ENCODE assay signal across 8 cellular contexts in the genomic region with DNA sequence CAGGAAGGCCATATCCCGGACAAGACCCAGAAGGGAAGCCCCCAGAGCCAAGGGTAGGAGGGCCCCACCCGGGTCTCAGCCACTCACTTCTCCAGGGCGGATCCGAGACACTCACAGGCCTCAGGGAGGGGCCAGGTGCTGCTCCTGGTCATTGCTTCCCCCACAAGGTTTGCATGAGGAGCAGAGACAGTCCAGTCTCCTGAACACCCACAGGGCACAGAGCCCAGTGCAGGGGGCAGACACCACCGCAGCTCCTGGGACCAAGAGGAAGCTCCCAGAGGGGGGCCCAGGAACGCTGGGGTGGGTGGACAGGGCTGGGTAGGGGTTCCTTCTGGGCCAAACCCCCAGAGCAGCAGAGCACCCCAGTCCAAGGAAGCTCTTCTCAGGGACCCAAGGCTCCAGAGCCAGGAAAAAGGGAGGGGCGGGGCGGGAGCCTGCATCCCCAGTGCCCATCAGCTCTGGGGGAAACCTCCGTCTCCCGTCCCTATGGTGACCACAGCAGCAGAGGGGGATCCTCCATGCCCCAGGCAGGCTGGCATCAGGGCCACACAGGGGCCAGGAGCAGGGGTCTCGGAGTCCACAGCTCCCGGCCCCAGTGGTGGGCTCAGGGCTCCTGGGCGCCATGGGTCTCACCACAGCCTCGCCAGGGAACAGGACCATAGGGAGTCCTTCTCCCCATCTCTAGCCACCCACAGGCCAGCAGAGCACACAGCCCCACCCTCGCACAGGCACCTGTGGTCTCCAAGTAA. TPM values are rescaled to one million over a fixed set of nuclear protein-coding genes. Genes with fewer than 3 reads are reported as not detected.
DNase-seq lines count a peak whose midpoint lies in the region; ATAC-seq and TF ChIP-seq lines count a peak whose summit lies in the region.

No MANE protein-coding gene starts in this region.

- H3K36me3 Mint-ChIP-seq in activated T-cell treated with anti-CD3 and anti-CD28 coated beads, Interleukin-2, amount 50 U/mL, for 72 hours (ENCODE audit: insufficient read depth in 2 of 2), result peaks cover 0 to 7% of the 10 kb centered on the region in 2 donors

- intact Hi-C loops in ascending aorta (cut with DNase I), result loop anchor here (1.0 kb wide), 3 partner anchors 11 to 156 kb away; a partner anchor contains a TSS

- no peaks in the 10 kb centered on the region for H3K27me3 Mint-ChIP-seq in activated T-cell treated with anti-CD3 and anti-CD28 coated beads, Interleukin-2, amount 50 U/mL, for 72 hours (ENCODE audit: low read depth)

- peak overlapping the region; percentile 78 to 94 for H3K4me3 Mint-ChIP-seq in activated T-cell treated with anti-CD3 and anti-CD28 coated beads, Interleukin-2, amount 50 U/mL, for 72 hours

- peaks cover 17% of the 10 kb centered on the region for H3K4me1 Mint-ChIP-seq in activated T-cell treated with anti-CD3 and anti-CD28 coated beads, Interleukin-2, amount 50 U/mL, for 72 hours (ENCODE audit: low read depth)

- no peak overlapping the region for H2AFZ ChIP-seq in mesenchymal stem cell (ENCODE audit: low read depth, low read length)

- H3K18ac ChIP-seq in mesenchymal stem cell (ENCODE audit: low read depth in 1 of 2, low read length in 2 of 2), result no peak overlapping the region

- DNase-seq in activated T-cell treated with anti-CD3 and anti-CD28 coated beads, Interleukin-2, amount 50 U/mL, for 72 hours, result no peak
- DNase-seq in activated T-cell treated with anti-CD3 and anti-CD28 coated beads, Interleukin-2, amount 50 U/mL, for 1 hour, result no peak
- DNase-seq in ascending aorta (ENCODE audit: low spot score in 2 of 2), result no peak
- DNase-seq in mesenchymal stem cell, result no peak
- no peak for DNase-seq in DMS153 treated with DMSO at 0.1 percent for 48 hours (lab: John Stamatoyannopoulos, UW; ENCODE audit: unreplicated experiment)

- H3K36me3 ChIP-seq in ascending aorta (peaks cover 63 to 66% of the 10 kb centered on the region in 2 donors), mesenchymal stem cell (ENCODE audit: control insufficient read depth in 1 of 2, insufficient read depth in 2 of 2, low read depth in 1 of 2, low read length in 2 of 2) (peaks cover 72 to 87% of the 10 kb centered on the region in 2 experiments), urinary bladder (ENCODE audit: insufficient read depth) (peaks cover 4% of the 10 kb centered on the region)

- peak overlapping the region; percentile 80 for H3K9ac ChIP-seq in mesenchymal stem cell (ENCODE audit: low read length)

- H3K27ac ChIP-seq in ascending aorta, result peak overlapping the region; percentile 36 to 59
- peak overlapping the region; percentile 16 for H3K27ac ChIP-seq in mesenchymal stem cell (ENCODE audit: low read length, poor library complexity, severe bottlenecking)
- H3K27ac ChIP-seq in urinary bladder (ENCODE audit: low read depth), result peak overlapping the region; percentile 69

- ATAC-seq in activated T-cell treated with anti-CD3 and anti-CD28 coated beads, Interleukin-2, amount 50 U/mL, for 72 hours (replicated peaks in 1 of 2), result peak in 1 of 2 donors; percentile 8
- ATAC-seq in GM18867 (IDR thresholded peaks at IDR 0.05; ENCODE audit: unreplicated experiment) (no peak), HG03159 (IDR thresholded peaks at IDR 0.05; ENCODE audit: unreplicated experiment) (no peak)

- WGBS in mesenchymal stem cell, result 81% methylated on average over 14 of the region's 15 CpGs
- WGBS in urinary bladder, result 68% methylated on average over 15 of the region's 15 CpGs

- H3K4ac ChIP-seq in mesenchymal stem cell (ENCODE audit: low read depth in 1 of 2, low read length in 2 of 2), result peak overlapping the region; percentile 45 to 76

- peak overlapping the region; percentile 93 for H3K27ac Mint-ChIP-seq in activated T-cell treated with anti-CD3 and anti-CD28 coated beads, Interleukin-2, amount 50 U/mL, for 72 hours

- H3K9me3 Mint-ChIP-seq in activated T-cell treated with anti-CD3 and anti-CD28 coated beads, Interleukin-2, amount 50 U/mL, for 72 hours, result no peaks in the 10 kb centered on the region

- H2BK5ac ChIP-seq in mesenchymal stem cell (ENCODE audit: low read depth, low read length, poor library complexity, severe bottlenecking), result no peak overlapping the region

- peaks cover 20% of the 10 kb centered on the region for H3K79me1 ChIP-seq in mesenchymal stem cell (replicated peaks; ENCODE audit: low read length, poor library complexity, severe bottlenecking)

- H3K9me3 ChIP-seq in ascending aorta (no peaks in the 10 kb centered on the region), mesenchymal stem cell (ENCODE audit: control insufficient read depth, low read length) (no peaks in the 10 kb centered on the region)

- peak overlapping the region; percentile 55 for H4K91ac ChIP-seq in mesenchymal stem cell (ENCODE audit: low read length)

- H2AK5ac ChIP-seq in mesenchymal stem cell (ENCODE audit: low read length, severe bottlenecking), result peak overlapping the region; percentile 59

- peak overlapping the region in 1 of 2 donors; percentile 70 for H3K4me3 ChIP-seq in ascending aorta
- H3K4me3 ChIP-seq in mesenchymal stem cell (ENCODE audit: insufficient read depth in 1 of 2, low read depth in 1 of 2, low read length in 2 of 2), result peak overlapping the region in 1 of 2 experiments; percentile 58
- no peak overlapping the region for H3K4me3 ChIP-seq in urinary bladder (ENCODE audit: low read depth, low read length)

- no peak overlapping the region for H3K4me2 ChIP-seq in mesenchymal stem cell (ENCODE audit: low read length, poor library complexity, severe bottlenecking)

- no peak overlapping the region for H2BK15ac ChIP-seq in mesenchymal stem cell (ENCODE audit: low read depth, poor library complexity, severe bottlenecking)

- no peak for TF ChIP-seq CTCF in ascending aorta (IDR thresholded peaks at IDR 0.05)

- H3K4me1 ChIP-seq in ascending aorta (peaks cover 8 to 12% of the 10 kb centered on the region in 2 donors), mesenchymal stem cell (ENCODE audit: control insufficient read depth, insufficient read depth, low read depth, low read length) (peaks cover 19% of the 10 kb centered on the region), urinary bladder (ENCODE audit: insufficient read depth) (no peaks in the 10 kb centered on the region)

- H4K8ac ChIP-seq in mesenchymal stem cell (ENCODE audit: low read length), result peak overlapping the region; percentile 59

- no peak overlapping the region for H2BK120ac ChIP-seq in mesenchymal stem cell (ENCODE audit: low read depth, low read length)

- no peak overlapping the region for H2BK12ac ChIP-seq in mesenchymal stem cell (ENCODE audit: low read length in 2 of 2)

- no peak overlapping the region for H3K14ac ChIP-seq in mesenchymal stem cell (ENCODE audit: low read length in 2 of 2)

- H3K27me3 ChIP-seq in ascending aorta (no peaks in the 10 kb centered on the region), mesenchymal stem cell (ENCODE audit: control insufficient read depth in 1 of 2, insufficient read depth in 1 of 2, low read length in 2 of 2) (no peaks in the 10 kb centered on the region)

- no peak overlapping the region for H3K23ac ChIP-seq in mesenchymal stem cell (ENCODE audit: low read length in 2 of 2)

RNA-seq across cellular contexts. Expression of a gene that starts 0.8 kb away (rescaled TPM):
- 10 to 100 TPM; 54.5 to 73.2 TPM for total RNA-seq in activated T-cell treated with anti-CD3 and anti-CD28 coated beads, Interleukin-2, amount 50 U/mL, for 72 hours
- total RNA-seq in ascending aorta, result 47.8 TPM
- polyA plus RNA-seq in mesenchymal stem cell (2013, experiment 1 of 2), result 82.6 TPM
- polyA plus RNA-seq in mesenchymal stem cell (2013, experiment 2 of 2), result 81.5 TPM
- 20.3 TPM for total RNA-seq in urinary bladder
- polyA plus RNA-seq in urinary bladder, result 81.1 TPM

RNA-seq across cellular contexts. Expression of a gene that starts 10.6 kb away (rescaled TPM):
- total RNA-seq in activated T-cell treated with anti-CD3 and anti-CD28 coated beads, Interleukin-2, amount 50 U/mL, for 72 hours, result 10 to 100 TPM; 29.7 to 39.7 TPM
- total RNA-seq in ascending aorta (47.6 TPM), urinary bladder (15.9 TPM)
- polyA plus RNA-seq in mesenchymal stem cell (2013, experiment 1 of 2), result 84.3 TPM
- 88.5 TPM for polyA plus RNA-seq in mesenchymal stem cell (2013, experiment 2 of 2)
- polyA plus RNA-seq in urinary bladder, result 53.8 TPM

RNA-seq across cellular contexts. Expression of a gene that starts 18.6 kb away (rescaled TPM):
- total RNA-seq in activated T-cell treated with anti-CD3 and anti-CD28 coated beads, Interleukin-2, amount 50 U/mL, for 72 hours, result 10 to 100 TPM; 28.8 to 29.4 TPM
- total RNA-seq in ascending aorta, result 27.6 TPM
- polyA plus RNA-seq in mesenchymal stem cell (2013, experiment 1 of 2), result 8.3 TPM
- polyA plus RNA-seq in mesenchymal stem cell (2013, experiment 2 of 2), result 8.7 TPM
- total RNA-seq in urinary bladder, result 9.9 TPM
- 25.0 TPM for polyA plus RNA-seq in urinary bladder

RNA-seq across cellular contexts. Expression of a gene that starts 25.8 kb away (rescaled TPM):
- 10 to 100 TPM; 24.6 to 27.6 TPM for total RNA-seq in activated T-cell treated with anti-CD3 and anti-CD28 coated beads, Interleukin-2, amount 50 U/mL, for 72 hours
- total RNA-seq in ascending aorta (66.0 TPM), urinary bladder (29.0 TPM)
- polyA plus RNA-seq in mesenchymal stem cell (2013, experiment 1 of 2), result 411 TPM
- polyA plus RNA-seq in mesenchymal stem cell (2013, experiment 2 of 2), result 395 TPM
- 246 TPM for polyA plus RNA-seq in urinary bladder

RNA-seq across cellular contexts. Expression of a gene that starts 30.5 kb away (rescaled TPM):
- total RNA-seq in activated T-cell treated with anti-CD3 and anti-CD28 coated beads, Interleukin-2, amount 50 U/mL, for 72 hours, result 10 to 100 TPM in 1 of 2 donors, 1 to 10 TPM in 1; 7.5 to 10.6 TPM
- total RNA-seq in ascending aorta (44.0 TPM), urinary bladder (5.3 TPM)
- polyA plus RNA-seq in mesenchymal stem cell (2013, experiment 1 of 2), result 21.5 TPM
- 21.2 TPM for polyA plus RNA-seq in mesenchymal stem cell (2013, experiment 2 of 2)
- 20.6 TPM for polyA plus RNA-seq in urinary bladder

Comparison
In these comparisons a context has a peak if more than half of its experiments do, and no peak if none do; other contexts are left out.
1. H3K27ac ChIP-seq: peak in every context shown above with its lines; median percentile 69 in urinary bladder; 48 in ascending aorta; 16 in mesenchymal stem cell.